In the genomic region with DNA sequence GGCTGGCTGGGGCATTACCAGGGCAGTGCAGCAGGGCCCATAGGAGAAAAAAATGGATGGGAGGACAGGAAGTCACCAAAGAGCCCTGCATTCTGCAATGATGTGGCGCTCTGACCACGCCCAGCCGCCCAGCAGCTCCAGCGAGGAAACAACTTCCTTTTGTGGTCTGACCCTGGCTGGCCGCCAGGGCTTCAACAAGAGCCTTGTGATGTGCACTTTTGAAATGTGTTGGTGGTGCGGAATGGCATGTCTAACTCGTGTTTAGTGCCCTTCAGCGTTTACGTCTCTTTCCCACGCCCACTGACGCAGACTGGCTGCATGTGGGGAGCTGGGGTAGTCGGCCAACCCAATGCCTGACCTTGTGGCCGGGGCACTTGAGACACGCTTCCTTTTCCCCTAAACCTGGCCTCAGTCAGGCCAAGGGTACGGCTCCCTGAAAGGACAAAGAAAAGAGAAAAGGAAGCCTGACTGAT, we compare ENCODE assay signal across 1 cellular context.
TF ChIP-seq lines count a peak whose summit lies in the region.

No MANE protein-coding gene starts in this region.

TF ChIP-seq in HepG2, 621 proteins besides CTCF, POLR2A, EP300 and RAD21 (continued from another document and continues in another):
- TF ChIP-seq, protein P1, sequence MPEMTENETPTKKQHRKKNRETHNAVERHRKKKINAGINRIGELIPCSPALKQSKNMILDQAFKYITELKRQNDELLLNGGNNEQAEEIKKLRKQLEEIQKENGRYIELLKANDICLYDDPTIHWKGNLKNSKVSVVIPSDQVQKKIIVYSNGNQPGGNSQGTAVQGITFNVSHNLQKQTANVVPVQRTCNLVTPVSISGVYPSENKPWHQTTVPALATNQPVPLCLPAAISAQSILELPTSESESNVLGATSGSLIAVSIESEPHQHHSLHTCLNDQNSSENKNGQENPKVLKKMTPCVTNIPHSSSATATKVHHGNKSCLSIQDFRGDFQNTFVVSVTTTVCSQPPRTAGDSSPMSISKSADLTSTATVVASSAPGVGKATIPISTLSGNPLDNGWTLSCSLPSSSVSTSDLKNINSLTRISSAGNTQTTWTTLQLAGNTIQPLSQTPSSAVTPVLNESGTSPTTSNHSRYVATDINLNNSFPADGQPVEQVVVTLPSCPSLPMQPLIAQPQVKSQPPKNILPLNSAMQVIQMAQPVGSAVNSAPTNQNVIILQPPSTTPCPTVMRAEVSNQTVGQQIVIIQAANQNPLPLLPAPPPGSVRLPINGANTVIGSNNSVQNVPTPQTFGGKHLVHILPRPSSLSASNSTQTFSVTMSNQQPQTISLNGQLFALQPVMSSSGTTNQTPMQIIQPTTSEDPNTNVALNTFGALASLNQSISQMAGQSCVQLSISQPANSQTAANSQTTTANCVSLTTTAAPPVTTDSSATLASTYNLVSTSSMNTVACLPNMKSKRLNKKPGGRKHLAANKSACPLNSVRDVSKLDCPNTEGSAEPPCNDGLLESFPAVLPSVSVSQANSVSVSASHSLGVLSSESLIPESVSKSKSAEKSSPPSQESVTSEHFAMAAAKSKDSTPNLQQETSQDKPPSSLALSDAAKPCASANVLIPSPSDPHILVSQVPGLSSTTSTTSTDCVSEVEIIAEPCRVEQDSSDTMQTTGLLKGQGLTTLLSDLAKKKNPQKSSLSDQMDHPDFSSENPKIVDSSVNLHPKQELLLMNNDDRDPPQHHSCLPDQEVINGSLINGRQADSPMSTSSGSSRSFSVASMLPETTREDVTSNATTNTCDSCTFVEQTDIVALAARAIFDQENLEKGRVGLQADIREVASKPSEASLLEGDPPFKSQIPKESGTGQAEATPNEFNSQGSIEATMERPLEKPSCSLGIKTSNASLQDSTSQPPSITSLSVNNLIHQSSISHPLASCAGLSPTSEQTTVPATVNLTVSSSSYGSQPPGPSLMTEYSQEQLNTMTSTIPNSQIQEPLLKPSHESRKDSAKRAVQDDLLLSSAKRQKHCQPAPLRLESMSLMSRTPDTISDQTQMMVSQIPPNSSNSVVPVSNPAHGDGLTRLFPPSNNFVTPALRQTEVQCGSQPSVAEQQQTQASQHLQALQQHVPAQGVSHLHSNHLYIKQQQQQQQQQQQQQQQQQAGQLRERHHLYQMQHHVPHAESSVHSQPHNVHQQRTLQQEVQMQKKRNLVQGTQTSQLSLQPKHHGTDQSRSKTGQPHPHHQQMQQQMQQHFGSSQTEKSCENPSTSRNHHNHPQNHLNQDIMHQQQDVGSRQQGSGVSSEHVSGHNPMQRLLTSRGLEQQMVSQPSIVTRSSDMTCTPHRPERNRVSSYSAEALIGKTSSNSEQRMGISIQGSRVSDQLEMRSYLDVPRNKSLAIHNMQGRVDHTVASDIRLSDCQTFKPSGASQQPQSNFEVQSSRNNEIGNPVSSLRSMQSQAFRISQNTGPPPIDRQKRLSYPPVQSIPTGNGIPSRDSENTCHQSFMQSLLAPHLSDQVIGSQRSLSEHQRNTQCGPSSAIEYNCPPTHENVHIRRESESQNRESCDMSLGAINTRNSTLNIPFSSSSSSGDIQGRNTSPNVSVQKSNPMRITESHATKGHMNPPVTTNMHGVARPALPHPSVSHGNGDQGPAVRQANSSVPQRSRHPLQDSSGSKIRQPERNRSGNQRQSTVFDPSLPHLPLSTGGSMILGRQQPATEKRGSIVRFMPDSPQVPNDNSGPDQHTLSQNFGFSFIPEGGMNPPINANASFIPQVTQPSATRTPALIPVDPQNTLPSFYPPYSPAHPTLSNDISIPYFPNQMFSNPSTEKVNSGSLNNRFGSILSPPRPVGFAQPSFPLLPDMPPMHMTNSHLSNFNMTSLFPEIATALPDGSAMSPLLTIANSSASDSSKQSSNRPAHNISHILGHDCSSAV (CRISPR knock-in tag; IDR thresholded peaks at IDR 0.05; ENCODE audit: borderline replicate concordance) = no peak
- no peak for TF ChIP-seq TCF12 (IDR thresholded peaks at IDR 0.05)
- 0 out of 2 replicates have a peak, but pooled peaks have one; percentile 51 for TF ChIP-seq TCF12 (CRISPR knock-in tag; IDR thresholded peaks at IDR 0.05)
- TF ChIP-seq STAG1 (CRISPR knock-in tag; IDR thresholded peaks at IDR 0.05) = no peak; the same call in 1 of the 2 replicates
- TF ChIP-seq PHB2 (IDR thresholded peaks at IDR 0.05; ENCODE audit: partially characterized antibody) = no peak
- peak; percentile 68; the same call in 1 of the 2 replicates for TF ChIP-seq ZNF563 (CRISPR knock-in tag; IDR thresholded peaks at IDR 0.05)
- TF ChIP-seq MEIS2 (CRISPR knock-in tag; IDR thresholded peaks at IDR 0.05) = 0 out of 2 replicates have a peak, but pooled peaks have one; percentile 32
- peak; percentile 62 for TF ChIP-seq MED1 (CRISPR knock-in tag; IDR thresholded peaks at IDR 0.05)
- TF ChIP-seq ISL2 (CRISPR knock-in tag; IDR thresholded peaks at IDR 0.05) = no peak
- peak; percentile 77 for TF ChIP-seq POGZ (CRISPR knock-in tag; IDR thresholded peaks at IDR 0.05)
- TF ChIP-seq ZNF558 (CRISPR knock-in tag; IDR thresholded peaks at IDR 0.05; ENCODE audit: borderline replicate concordance) = no peak
- TF ChIP-seq PITX1 (CRISPR knock-in tag; IDR thresholded peaks at IDR 0.05) = peak; percentile 58; the same call in 1 of the 2 replicates
- peak; percentile 81 for TF ChIP-seq GABPB1 (CRISPR knock-in tag; IDR thresholded peaks at IDR 0.05)
- TF ChIP-seq POLR2AphosphoS5 (IDR thresholded peaks at IDR 0.05; ENCODE audit: low read depth, low read length) = no peak
- no peak for TF ChIP-seq SOX6 (IDR thresholded peaks at IDR 0.05)
- peak; percentile 71 for TF ChIP-seq SOX6 (CRISPR knock-in tag; IDR thresholded peaks at IDR 0.05)
- TF ChIP-seq, protein P2, sequence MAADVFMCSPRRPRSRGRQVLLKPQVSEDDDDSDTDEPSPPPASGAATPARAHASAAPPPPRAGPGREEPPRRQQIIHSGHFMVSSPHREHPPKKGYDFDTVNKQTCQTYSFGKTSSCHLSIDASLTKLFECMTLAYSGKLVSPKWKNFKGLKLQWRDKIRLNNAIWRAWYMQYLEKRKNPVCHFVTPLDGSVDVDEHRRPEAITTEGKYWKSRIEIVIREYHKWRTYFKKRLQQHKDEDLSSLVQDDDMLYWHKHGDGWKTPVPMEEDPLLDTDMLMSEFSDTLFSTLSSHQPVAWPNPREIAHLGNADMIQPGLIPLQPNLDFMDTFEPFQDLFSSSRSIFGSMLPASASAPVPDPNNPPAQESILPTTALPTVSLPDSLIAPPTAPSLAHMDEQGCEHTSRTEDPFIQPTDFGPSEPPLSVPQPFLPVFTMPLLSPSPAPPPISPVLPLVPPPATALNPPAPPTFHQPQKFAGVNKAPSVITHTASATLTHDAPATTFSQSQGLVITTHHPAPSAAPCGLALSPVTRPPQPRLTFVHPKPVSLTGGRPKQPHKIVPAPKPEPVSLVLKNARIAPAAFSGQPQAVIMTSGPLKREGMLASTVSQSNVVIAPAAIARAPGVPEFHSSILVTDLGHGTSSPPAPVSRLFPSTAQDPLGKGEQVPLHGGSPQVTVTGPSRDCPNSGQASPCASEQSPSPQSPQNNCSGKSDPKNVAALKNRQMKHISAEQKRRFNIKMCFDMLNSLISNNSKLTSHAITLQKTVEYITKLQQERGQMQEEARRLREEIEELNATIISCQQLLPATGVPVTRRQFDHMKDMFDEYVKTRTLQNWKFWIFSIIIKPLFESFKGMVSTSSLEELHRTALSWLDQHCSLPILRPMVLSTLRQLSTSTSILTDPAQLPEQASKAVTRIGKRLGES (CRISPR knock-in tag; IDR thresholded peaks at IDR 0.05; ENCODE audit: borderline replicate concordance) = no peak
- TF ChIP-seq, protein P3, sequence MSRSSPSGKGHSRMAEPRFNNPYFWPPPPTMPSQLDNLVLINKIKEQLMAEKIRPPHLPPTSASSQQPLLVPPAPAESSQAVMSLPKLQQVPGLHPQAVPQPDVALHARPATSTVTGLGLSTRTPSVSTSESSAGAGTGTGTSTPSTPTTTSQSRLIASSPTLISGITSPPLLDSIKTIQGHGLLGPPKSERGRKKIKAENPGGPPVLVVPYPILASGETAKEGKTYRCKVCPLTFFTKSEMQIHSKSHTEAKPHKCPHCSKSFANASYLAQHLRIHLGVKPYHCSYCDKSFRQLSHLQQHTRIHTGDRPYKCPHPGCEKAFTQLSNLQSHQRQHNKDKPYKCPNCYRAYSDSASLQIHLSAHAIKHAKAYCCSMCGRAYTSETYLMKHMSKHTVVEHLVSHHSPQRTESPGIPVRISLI (CRISPR knock-in tag; IDR thresholded peaks at IDR 0.05; ENCODE audit: borderline replicate concordance) = peak; percentile 86
- no peak for TF ChIP-seq ATRX (CRISPR knock-in tag; IDR thresholded peaks at IDR 0.05; ENCODE audit: borderline replicate concordance)
- TF ChIP-seq NCOA2 (CRISPR knock-in tag; IDR thresholded peaks at IDR 0.05) = peak; percentile 43; the same call in 1 of the 2 replicates
- peak; percentile 51 for TF ChIP-seq BHLHE40 (IDR thresholded peaks at IDR 0.05; ENCODE audit: low read length)
- no peak for TF ChIP-seq NCOR1 (IDR thresholded peaks at IDR 0.05; ENCODE audit: borderline replicate concordance, low read length)
- no peak for TF ChIP-seq AGO1 (IDR thresholded peaks at IDR 0.05; ENCODE audit: low read depth, low read length, poor library complexity, severe bottlenecking)
- TF ChIP-seq MAF1 (CRISPR knock-in tag; IDR thresholded peaks at IDR 0.05; ENCODE audit: borderline replicate concordance) = no peak
- 0 out of 2 replicates have a peak, but pooled peaks have one; percentile 6 for TF ChIP-seq CEBPG (CRISPR knock-in tag; IDR thresholded peaks at IDR 0.05)
- 0 out of 2 replicates have a peak, but pooled peaks have one; percentile 33 for TF ChIP-seq ZNF264 (CRISPR knock-in tag; IDR thresholded peaks at IDR 0.05)
- TF ChIP-seq, protein P4, sequence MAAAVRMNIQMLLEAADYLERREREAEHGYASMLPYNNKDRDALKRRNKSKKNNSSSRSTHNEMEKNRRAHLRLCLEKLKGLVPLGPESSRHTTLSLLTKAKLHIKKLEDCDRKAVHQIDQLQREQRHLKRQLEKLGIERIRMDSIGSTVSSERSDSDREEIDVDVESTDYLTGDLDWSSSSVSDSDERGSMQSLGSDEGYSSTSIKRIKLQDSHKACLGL (CRISPR knock-in tag; IDR thresholded peaks at IDR 0.05) = peak; percentile 60; the same call in 1 of the 2 replicates
- TF ChIP-seq HMG20A (CRISPR knock-in tag; IDR thresholded peaks at IDR 0.05; ENCODE audit: borderline replicate concordance) = peak; percentile 55; the same call in 1 of the 2 replicates
- TF ChIP-seq, protein P5, sequence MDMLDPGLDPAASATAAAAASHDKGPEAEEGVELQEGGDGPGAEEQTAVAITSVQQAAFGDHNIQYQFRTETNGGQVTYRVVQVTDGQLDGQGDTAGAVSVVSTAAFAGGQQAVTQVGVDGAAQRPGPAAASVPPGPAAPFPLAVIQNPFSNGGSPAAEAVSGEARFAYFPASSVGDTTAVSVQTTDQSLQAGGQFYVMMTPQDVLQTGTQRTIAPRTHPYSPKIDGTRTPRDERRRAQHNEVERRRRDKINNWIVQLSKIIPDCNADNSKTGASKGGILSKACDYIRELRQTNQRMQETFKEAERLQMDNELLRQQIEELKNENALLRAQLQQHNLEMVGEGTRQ (IDR thresholded peaks at IDR 0.05; ENCODE audit: low read depth, low read length) = no peak
- TF ChIP-seq, protein P5 (CRISPR knock-in tag; IDR thresholded peaks at IDR 0.05; ENCODE audit: borderline replicate concordance) = peak; percentile 68; the same call in 1 of the 2 replicates
- TF ChIP-seq SOX5 (CRISPR knock-in tag; IDR thresholded peaks at IDR 0.05; ENCODE audit: borderline replicate concordance) = peak; percentile 46; the same call in 1 of the 2 replicates
- peak; percentile 46; the same call in 1 of the 2 replicates for TF ChIP-seq KAT8 (CRISPR knock-in tag; IDR thresholded peaks at IDR 0.05)
- TF ChIP-seq, protein P6, sequence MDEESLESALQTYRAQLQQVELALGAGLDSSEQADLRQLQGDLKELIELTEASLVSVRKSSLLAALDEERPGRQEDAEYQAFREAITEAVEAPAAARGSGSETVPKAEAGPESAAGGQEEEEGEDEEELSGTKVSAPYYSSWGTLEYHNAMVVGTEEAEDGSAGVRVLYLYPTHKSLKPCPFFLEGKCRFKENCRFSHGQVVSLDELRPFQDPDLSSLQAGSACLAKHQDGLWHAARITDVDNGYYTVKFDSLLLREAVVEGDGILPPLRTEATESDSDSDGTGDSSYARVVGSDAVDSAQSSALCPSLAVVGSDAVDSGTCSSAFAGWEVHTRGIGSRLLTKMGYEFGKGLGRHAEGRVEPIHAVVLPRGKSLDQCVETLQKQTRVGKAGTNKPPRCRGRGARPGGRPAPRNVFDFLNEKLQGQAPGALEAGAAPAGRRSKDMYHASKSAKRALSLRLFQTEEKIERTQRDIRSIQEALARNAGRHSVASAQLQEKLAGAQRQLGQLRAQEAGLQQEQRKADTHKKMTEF (CRISPR knock-in tag; IDR thresholded peaks at IDR 0.05) = peak; percentile 68
- TF ChIP-seq TRIM24 (CRISPR knock-in tag; IDR thresholded peaks at IDR 0.05) = no peak
- no peak for TF ChIP-seq SRSF9 (IDR thresholded peaks at IDR 0.05; ENCODE audit: borderline replicate concordance, insufficient read depth, low read depth, low read length, poor library complexity, severe bottlenecking)
- TF ChIP-seq ERF (CRISPR knock-in tag; IDR thresholded peaks at IDR 0.05) = peak; percentile 64; the same call in 1 of the 2 replicates
- TF ChIP-seq BCL6 (CRISPR knock-in tag; IDR thresholded peaks at IDR 0.05) = peak; percentile 38; the same call in 1 of the 2 replicates
- TF ChIP-seq ZNF17 (CRISPR knock-in tag; IDR thresholded peaks at IDR 0.05) = no peak
- TF ChIP-seq GATAD2A (CRISPR knock-in tag; IDR thresholded peaks at IDR 0.05) = peak; percentile 48
- TF ChIP-seq, protein P7, sequence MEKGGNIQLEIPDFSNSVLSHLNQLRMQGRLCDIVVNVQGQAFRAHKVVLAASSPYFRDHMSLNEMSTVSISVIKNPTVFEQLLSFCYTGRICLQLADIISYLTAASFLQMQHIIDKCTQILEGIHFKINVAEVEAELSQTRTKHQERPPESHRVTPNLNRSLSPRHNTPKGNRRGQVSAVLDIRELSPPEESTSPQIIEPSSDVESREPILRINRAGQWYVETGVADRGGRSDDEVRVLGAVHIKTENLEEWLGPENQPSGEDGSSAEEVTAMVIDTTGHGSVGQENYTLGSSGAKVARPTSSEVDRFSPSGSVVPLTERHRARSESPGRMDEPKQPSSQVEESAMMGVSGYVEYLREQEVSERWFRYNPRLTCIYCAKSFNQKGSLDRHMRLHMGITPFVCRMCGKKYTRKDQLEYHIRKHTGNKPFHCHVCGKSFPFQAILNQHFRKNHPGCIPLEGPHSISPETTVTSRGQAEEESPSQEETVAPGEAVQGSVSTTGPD (CRISPR knock-in tag; IDR thresholded peaks at IDR 0.05) = peak; percentile 30; the same call in 1 of the 2 replicates
- peak; percentile 56; the same call in 1 of the 2 replicates for TF ChIP-seq ZBTB38 (CRISPR knock-in tag; IDR thresholded peaks at IDR 0.05)
- peak; percentile 72 for TF ChIP-seq ZMYM4 (CRISPR knock-in tag; IDR thresholded peaks at IDR 0.05)
- peak; percentile 35 for TF ChIP-seq RARA (CRISPR knock-in tag; IDR thresholded peaks at IDR 0.05)
- no peak for TF ChIP-seq ZBTB7B (CRISPR knock-in tag; IDR thresholded peaks at IDR 0.05)
- peak; percentile 80 for TF ChIP-seq ELF3 (CRISPR knock-in tag; IDR thresholded peaks at IDR 0.05)
- TF ChIP-seq ISX (CRISPR knock-in tag; conservative IDR thresholded peaks at IDR 0.05) = peak; percentile 61; the same call in 1 of the 2 replicates
- no peak for TF ChIP-seq ZNF329 (CRISPR knock-in tag; IDR thresholded peaks at IDR 0.05; ENCODE audit: low read depth)
- TF ChIP-seq ETV5 (CRISPR knock-in tag; IDR thresholded peaks at IDR 0.05; ENCODE audit: borderline replicate concordance) = no peak; the same call in 1 of the 2 replicates
